Comparison of ENCODE assay signal across 22 cellular contexts in the genomic region with DNA sequence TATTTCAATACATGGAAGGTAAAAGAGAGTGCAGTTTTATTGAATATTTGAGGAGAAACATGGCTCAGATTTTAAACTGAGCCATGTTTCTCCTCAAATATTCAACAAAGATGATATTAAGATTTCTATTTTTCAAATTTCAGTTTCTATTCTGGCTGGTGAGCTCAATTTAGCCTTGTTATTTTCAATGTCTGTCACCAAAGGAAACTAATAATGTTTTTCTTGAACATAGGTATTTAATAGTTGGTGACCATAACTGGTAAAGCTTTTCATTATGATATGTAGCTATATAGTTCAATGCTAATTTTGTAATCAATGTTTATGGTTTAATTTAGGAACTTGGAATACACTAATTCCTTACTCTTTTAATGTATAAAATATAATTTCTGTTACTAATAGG.
DNase-seq lines count a peak whose midpoint lies in the region; ATAC-seq and TF ChIP-seq lines count a peak whose summit lies in the region.
"Had no signal": no experiment of that assay in that cellular context is flagged by ENCODE, and none has a peak within 500 bp of the region (broad histone marks: within the 10 kb centered on the region; RNA-seq: fewer than 3 reads in every experiment).

No MANE protein-coding gene starts in this region.

- no peaks in the 10 kb centered on the region for H3K27me3 Mint-ChIP-seq in Caco-2 (ENCODE audit: insufficient read depth, unreplicated experiment)
- H3K27me3 Mint-ChIP-seq: CD8-positive, alpha-beta memory T cell had no signal

- H3K36me3 ChIP-seq in Caco-2 (ENCODE audit: control insufficient read depth, insufficient read depth, low read length) (no peaks in the 10 kb centered on the region), HUES6 (ENCODE audit: control insufficient read depth, insufficient read depth, low read length) (no peaks in the 10 kb centered on the region), OCI-LY7 (ENCODE audit: insufficient read depth, low read length) (no peaks in the 10 kb centered on the region), PC-3 (ENCODE audit: low read depth, low read length) (no peaks in the 10 kb centered on the region)
- H3K36me3 ChIP-seq: BLaER1 treated with 17β-estradiol and CSF1 and Interleukin-3, amounts not matched to agents 10 nM and 100 nM had no signal

- H3K27ac ChIP-seq in HUES6 (ENCODE audit: low read depth, low read length), result 0 out of 2 replicates have a peak overlapping the region, but pooled peaks have one; percentile 14
- no peak overlapping the region for H3K27ac ChIP-seq in OCI-LY7 (ENCODE audit: low read depth, low read length, poor library complexity, severe bottlenecking)
- H3K27ac ChIP-seq in PC-3 (ENCODE audit: low read length), result no peak overlapping the region
- H3K27ac ChIP-seq: A549; BLaER1 treated with 17β-estradiol and CSF1 and Interleukin-3, amounts not matched to agents 10 nM and 100 nM had no signal

- intact Hi-C loops in Caco-2 (cut with micrococcal nuclease; ENCODE audit: unreplicated experiment), result loop anchor here (2.0 to 10.0 kb wide), 3 partner anchors 160 to 490 kb away; no protein-coding TSS in a partner anchor
- intact Hi-C loops in OCI-LY7 (cut with micrococcal nuclease; ENCODE audit: unreplicated experiment), result no loop called here
- intact Hi-C loops in PC-3 (cut with micrococcal nuclease), result loop anchor here (10.0 kb wide), 1 partner anchor 150 kb away; no protein-coding TSS in a partner anchor

- BruUV-seq in Caco-2 (replicated peaks; lab: Mats Ljungman, UMichigan) (no TSS peak), OCI-LY7 (replicated peaks; lab: Mats Ljungman, UMichigan) (no TSS peak), PC-3 (replicated peaks; lab: Mats Ljungman, UMichigan) (no TSS peak)

- POLR2A ChIA-PET in Caco-2 (lab: Charles Lee) (no interaction called here), OCI-LY7 (lab: Charles Lee) (interaction anchor here (0.6 kb wide), 1 partner anchor 547 kb away, joined by 3 read pairs; no protein-coding TSS in a partner anchor), PC-3 (lab: Charles Lee; ENCODE audit: unreplicated experiment) (no interaction called here)

- no peak overlapping the region for H2AFZ ChIP-seq in OCI-LY7 (ENCODE audit: low read length)
- no peak overlapping the region for H2AFZ ChIP-seq in PC-3 (ENCODE audit: low read length)

- no peaks in the 10 kb centered on the region for H3K4me1 ChIP-seq in Caco-2
- no peaks in the 10 kb centered on the region for H3K4me1 ChIP-seq in HUES6 (ENCODE audit: control insufficient read depth, insufficient read depth, low read length)
- H3K4me1 ChIP-seq in OCI-LY7 (ENCODE audit: insufficient read depth, low read length, poor library complexity, severe bottlenecking), result no peaks in the 10 kb centered on the region
- H3K4me1 ChIP-seq in PC-3 (ENCODE audit: insufficient read depth, low read length), result no peaks in the 10 kb centered on the region
- H3K4me1 ChIP-seq: A549; BLaER1 treated with 17β-estradiol and CSF1 and Interleukin-3, amounts not matched to agents 10 nM and 100 nM had no signal

- no peaks in the 10 kb centered on the region for H3K4me1 Mint-ChIP-seq in Caco-2 (ENCODE audit: low read depth, unreplicated experiment)

- H3K9me3 Mint-ChIP-seq in Caco-2 (ENCODE audit: unreplicated experiment), result no peaks in the 10 kb centered on the region
- H3K9me3 Mint-ChIP-seq: CD8-positive, alpha-beta memory T cell had no signal

- H3K9ac ChIP-seq in HUES6 (ENCODE audit: low read length) (no peak overlapping the region), PC-3 (ENCODE audit: low read length) (no peak overlapping the region)
- H3K9ac ChIP-seq: BLaER1 treated with 17β-estradiol and CSF1 and Interleukin-3, amounts not matched to agents 10 nM and 100 nM had no signal

- ATAC-seq in GM18498 (IDR thresholded peaks at IDR 0.05; ENCODE audit: unreplicated experiment) (peak; percentile 64), HG03135 (IDR thresholded peaks at IDR 0.05; ENCODE audit: unreplicated experiment) (no peak), PC-3 (no peak)
- ATAC-seq: A549, SK-N-SH treated with all-trans-retinoic acid at 6 μM for 48 hours had no signal

- H4K20me1 ChIP-seq in OCI-LY7 (ENCODE audit: insufficient read depth, low read length), result no peaks in the 10 kb centered on the region
- H4K20me1 ChIP-seq in PC-3 (ENCODE audit: low read length), result no peaks in the 10 kb centered on the region
- H4K20me1 ChIP-seq: BLaER1 treated with 17β-estradiol and CSF1 and Interleukin-3, amounts not matched to agents 10 nM and 100 nM had no signal

- H3K9me3 ChIP-seq in Caco-2 (0 out of 2 replicates have a peak, but pooled peaks cover 3% of the 10 kb centered on the region), HUES6 (ENCODE audit: control insufficient read depth, insufficient read depth, low read depth, low read length) (no peaks in the 10 kb centered on the region), OCI-LY7 (ENCODE audit: low read length) (no peaks in the 10 kb centered on the region), PC-3 (ENCODE audit: low read length) (no peaks in the 10 kb centered on the region)
- H3K9me3 ChIP-seq: A549; BLaER1 treated with 17β-estradiol and CSF1 and Interleukin-3, amounts not matched to agents 10 nM and 100 nM had no signal

- H3K36me3 Mint-ChIP-seq in Caco-2 (ENCODE audit: insufficient read depth, unreplicated experiment), result no peaks in the 10 kb centered on the region
- H3K36me3 Mint-ChIP-seq: CD8-positive, alpha-beta memory T cell had no signal

- H3K4me3 Mint-ChIP-seq in Caco-2 (ENCODE audit: unreplicated experiment), result peak overlapping the region; percentile 64

- TF ChIP-seq CTCF in Caco-2 (IDR thresholded peaks at IDR 0.05; ENCODE audit: insufficient read depth in 1 of 2, low read depth in 1 of 2, low read length in 1 of 2, severe bottlenecking in 1 of 2, unreplicated experiment in 1 of 2) (no peak), OCI-LY7 (conservative IDR thresholded peaks at IDR 0.05; ENCODE audit: low read length) (no peak), PC-3 (conservative IDR thresholded peaks at IDR 0.05; ENCODE audit: low read depth, low read length) (no peak)

- no peaks in the 10 kb centered on the region for H3F3A ChIP-seq in PC-3 (ENCODE audit: low read length, unreplicated experiment)

- H3K4me3 ChIP-seq in Caco-2 (ENCODE audit: low read depth, low read length), result peak overlapping the region; percentile 30
- H3K4me3 ChIP-seq in HUES6 (ENCODE audit: low read depth, low read length), result no peak overlapping the region
- peak overlapping the region; percentile 61 for H3K4me3 ChIP-seq in OCI-LY7 (ENCODE audit: low read depth, low read length, poor library complexity, severe bottlenecking)
- no peak overlapping the region for H3K4me3 ChIP-seq in PC-3 (ENCODE audit: low read length)
- H3K4me3 ChIP-seq: A549; BLaER1 treated with 17β-estradiol and CSF1 and Interleukin-3, amounts not matched to agents 10 nM and 100 nM had no signal

- peak overlapping the region; percentile 38; the same call in 1 of the 2 replicates for H3K4me2 ChIP-seq in OCI-LY7 (ENCODE audit: low read length)
- no peak overlapping the region for H3K4me2 ChIP-seq in PC-3 (ENCODE audit: low read length)
- H3K4me2 ChIP-seq: A549; BLaER1 treated with 17β-estradiol and CSF1 and Interleukin-3, amounts not matched to agents 10 nM and 100 nM had no signal

- H3K27me3 ChIP-seq in Caco-2 (replicated peaks; ENCODE audit: control insufficient read depth, insufficient read depth, low read length) (no peaks in the 10 kb centered on the region), HUES6 (ENCODE audit: control insufficient read depth, insufficient read depth, low read length) (no peaks in the 10 kb centered on the region), PC-3 (ENCODE audit: low read length) (no peaks in the 10 kb centered on the region)
- H3K27me3 ChIP-seq: BLaER1 treated with 17β-estradiol and CSF1 and Interleukin-3, amounts not matched to agents 10 nM and 100 nM had no signal

- CTCF ChIA-PET in Caco-2 (lab: Charles Lee), result no interaction called here
- CTCF ChIA-PET in OCI-LY7 (lab: Charles Lee; ENCODE audit: unreplicated experiment), result no interaction called here
- CTCF ChIA-PET in PC-3 (lab: Charles Lee), result no interaction called here

- H3K9me2 ChIP-seq in OCI-LY7 (ENCODE audit: insufficient read depth, low read length), result no peaks in the 10 kb centered on the region
- no peaks in the 10 kb centered on the region for H3K9me2 ChIP-seq in PC-3 (replicated peaks; ENCODE audit: low read length)

- H3K27ac Mint-ChIP-seq in Caco-2 (ENCODE audit: unreplicated experiment), result no peak overlapping the region

- DNase-seq in Caco-2, result no peak
- no peak for DNase-seq in OCI-LY7 (ENCODE audit: low spot score)
- DNase-seq in germinal center (ENCODE audit: low spot score), result no peak
- no peak for DNase-seq in CD1c-positive myeloid dendritic cell (ENCODE audit: extremely low spot score)
- DNase-seq in PC-3, result no peak
- DNase-seq: CD8-positive, alpha-beta memory T cell; DMS79 treated with DMSO at 0.1 percent for 48 hours; NCI-H1092; NCI-H1436 treated with DMSO at 0.1 percent for 48 hours; NCI-H2029; NCI-H446; NCI-H526 treated with DMSO at 0.1 percent for 48 hours; RPMI8226; SIG-M5; T-helper 1 cell; T-helper 9 cell had no signal

- H3K79me2 ChIP-seq in OCI-LY7 (ENCODE audit: insufficient read depth, low read depth, low read length) (no peaks in the 10 kb centered on the region), PC-3 (ENCODE audit: low read length) (no peaks in the 10 kb centered on the region)

Comparison
In these comparisons a context has a peak if more than half of its experiments do, and no peak if none do; other contexts are left out.
1. H3K4me3 ChIP-seq: peak in Caco-2 (single experiment) and OCI-LY7 (single experiment); none in HUES6 (single experiment) and PC-3 (single experiment).